20 cellular contexts compared by ENCODE assay signal in the genomic region with DNA sequence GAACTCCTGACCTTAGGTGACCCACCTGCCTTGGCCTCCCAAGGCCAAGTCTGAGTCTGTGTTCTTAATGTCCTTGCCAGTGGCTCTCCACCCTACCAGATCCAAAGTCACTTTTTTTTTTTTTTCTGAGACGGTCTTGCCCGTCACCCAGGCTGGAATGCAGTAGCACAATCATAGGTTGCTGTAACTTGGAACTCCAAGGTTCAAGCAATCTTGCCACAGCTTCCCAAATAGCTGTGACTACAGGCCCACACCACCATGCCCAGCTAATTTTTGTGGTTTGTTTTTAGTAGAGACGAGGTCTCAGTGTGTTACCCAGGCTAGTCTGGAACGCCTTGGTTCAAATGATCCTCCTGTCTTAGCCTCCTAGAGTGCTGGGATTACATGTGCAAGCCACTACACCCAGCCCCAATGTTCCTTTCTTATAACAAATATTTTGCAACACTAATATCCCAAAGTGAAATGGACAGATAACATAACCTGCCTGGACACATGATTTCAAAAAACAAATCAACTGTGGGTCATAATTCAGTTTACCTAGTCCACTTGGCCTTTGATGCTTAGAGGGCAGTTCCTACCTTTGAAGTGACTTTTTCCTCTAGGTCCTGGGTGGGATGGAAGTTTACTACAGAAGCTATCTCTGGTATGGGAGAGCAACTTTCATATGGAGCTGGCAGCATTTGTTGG.
"Had no signal": no experiment of that assay in that cellular context is flagged by ENCODE, and none has a peak within 500 bp of the region (broad histone marks: within the 10 kb centered on the region; RNA-seq: fewer than 3 reads in every experiment).

No MANE protein-coding gene starts in this region.

- H3K27me3 ChIP-seq: gastrocnemius medialis, right atrium auricular region had no signal

- H3K27me3 Mint-ChIP-seq: memory B cell, type B pancreatic cell had no signal

- DNase-seq: dermis blood vessel endothelial cell; endodermal cell; gastrocnemius medialis; heart right ventricle; hypothalamus; lower lobe of right lung; natural killer cell; small intestine; stimulated activated CD4-positive, alpha-beta T cell treated with anti-CD3 and anti-CD28 coated beads, Interleukin-12 subunit alpha, Interleukin-12 subunit beta, amount 100 ng/mL, for 4 hours; stimulated activated naive CD4-positive, alpha-beta T cell had no signal

- H3K27ac Mint-ChIP-seq: endodermal cell, memory B cell, mesothelial cell of epicardium, type B pancreatic cell had no signal

- H3K9me3 Mint-ChIP-seq: endodermal cell, memory B cell, mesothelial cell of epicardium, natural killer cell, neural crest cell, type B pancreatic cell had no signal

- H3K9me3 ChIP-seq: gastrocnemius medialis, heart right ventricle, left lung, lower lobe of right lung, right atrium auricular region had no signal

- H3K27ac ChIP-seq: gastrocnemius medialis, heart right ventricle, left lung, lower lobe of right lung, right atrium auricular region had no signal

- H3K4me1 ChIP-seq: gastrocnemius medialis had no signal

- ATAC-seq: esophagus mucosa, gastrocnemius medialis, heart right ventricle, left lung, lower lobe of right lung, natural killer cell had no signal

- H3K4me1 Mint-ChIP-seq: endodermal cell had no signal

- FAIRE-seq: colon, islet of Langerhans, small intestine, urothelium cell line had no signal

- H3K4me3 Mint-ChIP-seq: endodermal cell, memory B cell, mesothelial cell of epicardium, natural killer cell, neural crest cell, type B pancreatic cell had no signal

- H3K4me3 ChIP-seq: gastrocnemius medialis, heart right ventricle, left lung, lower lobe of right lung, right atrium auricular region had no signal
